Comparison of ENCODE assay signal across 24 cellular contexts in the genomic region with DNA sequence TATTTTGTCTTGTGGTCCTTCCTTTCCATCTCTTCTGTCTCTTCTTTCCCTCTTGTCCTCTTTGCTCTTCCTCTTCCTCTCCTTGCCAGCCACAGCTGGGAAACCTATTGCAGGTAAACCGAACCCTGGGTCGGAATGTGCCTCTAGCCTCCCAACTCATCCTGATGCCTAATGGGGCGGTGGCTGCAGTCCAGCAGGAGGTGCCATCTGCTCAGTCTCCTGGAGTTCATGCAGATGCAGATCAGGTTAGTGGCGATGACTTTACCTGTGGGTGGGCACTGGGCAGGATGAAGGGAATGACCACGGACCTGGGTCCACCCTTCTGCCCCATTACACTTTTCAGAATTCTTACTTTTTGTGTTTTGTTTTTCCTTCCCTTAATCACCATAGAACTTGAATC.
"Had no signal": no experiment of that assay in that cellular context is flagged by ENCODE, and none has a peak within 500 bp of the region (broad histone marks: within the 10 kb centered on the region; RNA-seq: fewer than 3 reads in every experiment).

No MANE protein-coding gene starts in this region.

- H3K4me3 Mint-ChIP-seq: activated T-cell treated with anti-CD3 and anti-CD28 coated beads, Interleukin-2, amount 50 U/mL, for 4 hours; nephron; stimulated activated naive CD8-positive, alpha-beta T cell treated with anti-CD3 and anti-CD28 coated beads, Interleukin-15, Interleukin-2, amounts not matched to agents 100 ng/mL and 50 ng/mL, for 24 hours had no signal

- FAIRE-seq: endometrium, keratinocyte, pancreas had no signal

- H3K4me1 ChIP-seq: heart right ventricle, pancreas, psoas muscle, tibial artery had no signal

- ATAC-seq: activated CD4-positive, CD25-positive, alpha-beta regulatory T cell treated with anti-CD3 and anti-CD28 coated beads, Interleukin-2, amount 50 U/mL, for 24 hours; activated T-cell treated with anti-CD3 and anti-CD28 coated beads, Interleukin-2, amount 50 U/mL, for 4 hours; heart right ventricle; left colon; pancreas; psoas muscle had no signal

- DNase-seq: activated CD4-positive, alpha-beta T cell treated with anti-CD3 and anti-CD28 coated beads, Interleukin-2, amount 50 U/mL, for 1 hour; activated CD8-positive, alpha-beta memory T cell treated with anti-CD3 and anti-CD28 coated beads for 24 hours; activated CD8-positive, alpha-beta memory T cell treated with anti-CD3 and anti-CD28 coated beads, Interleukin-2, amount 50 U/mL, for 48 hours; activated naive CD4-positive, alpha-beta T cell treated with Interleukin-2 at 50 U/mL for 16 hours; activated T-cell treated with anti-CD3 and anti-CD28 coated beads, Interleukin-2, amount 50 U/mL, for 4 hours; amygdala; cortex of kidney; erythroblast; foreskin fibroblast; heart right ventricle; left colon; mesenchymal stem cell; pancreas; psoas muscle; stimulated activated CD4-positive, alpha-beta T cell treated with anti-CD3 and anti-CD28 coated beads, Interleukin-1b, Interleukin-23, amount 100 ng/mL, for 48 hours; substantia nigra; tibial artery had no signal

- H3K27ac ChIP-seq: cardiac muscle cell, heart right ventricle, pancreas, psoas muscle, right atrium auricular region, tibial artery had no signal

- H3K27ac Mint-ChIP-seq: nephron; stimulated activated naive CD8-positive, alpha-beta T cell treated with anti-CD3 and anti-CD28 coated beads, Interleukin-15, Interleukin-2, amounts not matched to agents 100 ng/mL and 50 ng/mL, for 24 hours had no signal

- H3K27me3 ChIP-seq: cardiac muscle cell, heart right ventricle, pancreas, right atrium auricular region, tibial artery had no signal

- H3K9me3 Mint-ChIP-seq: activated T-cell treated with anti-CD3 and anti-CD28 coated beads, Interleukin-2, amount 50 U/mL, for 4 hours; nephron; stimulated activated naive CD8-positive, alpha-beta T cell treated with anti-CD3 and anti-CD28 coated beads, Interleukin-15, Interleukin-2, amounts not matched to agents 100 ng/mL and 50 ng/mL, for 24 hours had no signal

- H3K27me3 Mint-ChIP-seq: stimulated activated naive CD8-positive, alpha-beta T cell treated with anti-CD3 and anti-CD28 coated beads, Interleukin-15, Interleukin-2, amounts not matched to agents 100 ng/mL and 50 ng/mL, for 24 hours had no signal

- H3K4me3 ChIP-seq: cardiac muscle cell, heart right ventricle, pancreas, psoas muscle, right atrium auricular region, tibial artery had no signal

- H3K4me1 Mint-ChIP-seq: nephron had no signal

- H3K9me3 ChIP-seq: heart right ventricle, pancreas, psoas muscle, right atrium auricular region, tibial artery had no signal
